In the genomic region with DNA sequence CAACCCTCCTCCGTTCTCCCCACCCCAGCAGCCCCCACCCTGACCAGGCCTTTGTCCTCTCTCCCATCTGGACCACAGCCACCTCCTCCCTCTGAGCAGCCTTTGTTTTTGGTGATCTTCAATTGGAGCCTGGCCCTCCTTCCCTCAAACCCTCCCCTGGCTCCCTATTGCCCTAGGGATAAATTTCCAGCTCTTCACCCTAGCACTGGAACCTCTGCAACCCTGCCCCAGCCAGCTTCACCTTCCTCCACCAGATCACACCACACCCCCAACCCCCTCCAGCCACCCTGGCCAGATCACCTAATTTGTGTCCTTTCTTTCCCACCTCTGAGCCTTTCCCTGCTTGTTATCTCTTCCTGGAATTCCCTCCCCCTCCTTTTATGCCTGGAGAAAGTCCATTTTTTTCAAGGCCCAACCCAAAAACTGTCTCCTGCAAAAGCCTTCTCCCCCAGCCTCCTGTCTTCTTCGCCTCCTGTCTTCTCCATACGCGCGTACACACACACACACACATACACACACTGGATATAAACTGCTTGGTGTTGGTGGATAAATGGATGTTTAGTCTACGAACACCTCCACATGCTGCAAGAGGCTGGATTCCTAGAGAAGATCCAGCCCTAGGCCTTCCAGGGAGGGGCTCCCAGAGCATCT, we compare ENCODE assay signal across 1 cellular context.
TF ChIP-seq lines count a peak whose summit lies in the region.

No MANE protein-coding gene starts in this region.

TF ChIP-seq in HepG2, 621 proteins besides CTCF, POLR2A, EP300 and RAD21 (continues in another document):
- TF ChIP-seq ZNF263 (CRISPR knock-in tag; IDR thresholded peaks at IDR 0.05) (no peak), ZNF792 (CRISPR knock-in tag; IDR thresholded peaks at IDR 0.05) (0 out of 2 replicates have a peak, but pooled peaks have one; percentile 18), ELF3 (CRISPR knock-in tag; IDR thresholded peaks at IDR 0.05) (no peak), CREB1 (IDR thresholded peaks at IDR 0.05) (no peak), CREB1 (CRISPR knock-in tag; IDR thresholded peaks at IDR 0.05) (0 out of 2 replicates have a peak, but pooled peaks have one; percentile 30), NONO (IDR thresholded peaks at IDR 0.05) (no peak), NONO (CRISPR knock-in tag; conservative IDR thresholded peaks at IDR 0.05) (0 out of 2 replicates have a peak, but pooled peaks have one; percentile 13), ZNF850 (CRISPR knock-in tag; conservative IDR thresholded peaks at IDR 0.05) (peak; percentile 96), TBL1XR1 (IDR thresholded peaks at IDR 0.05; ENCODE audit: borderline replicate concordance, low read length, partially characterized antibody) (no peak), BCL6 (CRISPR knock-in tag; IDR thresholded peaks at IDR 0.05) (peak; percentile 69), ARID2 (CRISPR knock-in tag; IDR thresholded peaks at IDR 0.05; ENCODE audit: borderline replicate concordance) (0 out of 2 replicates have a peak, but pooled peaks have one; percentile 54), ZFX (CRISPR knock-in tag; IDR thresholded peaks at IDR 0.05; ENCODE audit: low read depth) (0 out of 2 replicates have a peak, but pooled peaks have one; percentile 30), CCDC6 (CRISPR knock-in tag; IDR thresholded peaks at IDR 0.05) (peak; percentile 33; the same call in 1 of the 2 replicates), HDAC2 (CRISPR knock-in tag; IDR thresholded peaks at IDR 0.05) (peak; percentile 22; the same call in 1 of the 2 replicates), ZNF549 (CRISPR knock-in tag; IDR thresholded peaks at IDR 0.05) (no peak), NR2F6 (IDR thresholded peaks at IDR 0.05) (peak; percentile 35; the same call in 1 of the 2 replicates), NR2F6 (CRISPR knock-in tag; IDR thresholded peaks at IDR 0.05) (no peak), ISX (CRISPR knock-in tag; conservative IDR thresholded peaks at IDR 0.05) (no peak), FOXA1 (IDR thresholded peaks at IDR 0.05) (no peak), FOXA1 (CRISPR knock-in tag; IDR thresholded peaks at IDR 0.05) (no peak), HOXA7 (CRISPR knock-in tag; IDR thresholded peaks at IDR 0.05) (no peak), KDM6A (CRISPR knock-in tag; IDR thresholded peaks at IDR 0.05; ENCODE audit: low read depth) (0 out of 2 replicates have a peak, but pooled peaks have one; percentile 24), TEAD3 (CRISPR knock-in tag; optimal IDR thresholded peaks at IDR 0.05; ENCODE audit: borderline replicate concordance) (peak; percentile 7), ZNF614 (CRISPR knock-in tag; IDR thresholded peaks at IDR 0.05; ENCODE audit: borderline replicate concordance) (no peak)
- TF ChIP-seq, protein P1, sequence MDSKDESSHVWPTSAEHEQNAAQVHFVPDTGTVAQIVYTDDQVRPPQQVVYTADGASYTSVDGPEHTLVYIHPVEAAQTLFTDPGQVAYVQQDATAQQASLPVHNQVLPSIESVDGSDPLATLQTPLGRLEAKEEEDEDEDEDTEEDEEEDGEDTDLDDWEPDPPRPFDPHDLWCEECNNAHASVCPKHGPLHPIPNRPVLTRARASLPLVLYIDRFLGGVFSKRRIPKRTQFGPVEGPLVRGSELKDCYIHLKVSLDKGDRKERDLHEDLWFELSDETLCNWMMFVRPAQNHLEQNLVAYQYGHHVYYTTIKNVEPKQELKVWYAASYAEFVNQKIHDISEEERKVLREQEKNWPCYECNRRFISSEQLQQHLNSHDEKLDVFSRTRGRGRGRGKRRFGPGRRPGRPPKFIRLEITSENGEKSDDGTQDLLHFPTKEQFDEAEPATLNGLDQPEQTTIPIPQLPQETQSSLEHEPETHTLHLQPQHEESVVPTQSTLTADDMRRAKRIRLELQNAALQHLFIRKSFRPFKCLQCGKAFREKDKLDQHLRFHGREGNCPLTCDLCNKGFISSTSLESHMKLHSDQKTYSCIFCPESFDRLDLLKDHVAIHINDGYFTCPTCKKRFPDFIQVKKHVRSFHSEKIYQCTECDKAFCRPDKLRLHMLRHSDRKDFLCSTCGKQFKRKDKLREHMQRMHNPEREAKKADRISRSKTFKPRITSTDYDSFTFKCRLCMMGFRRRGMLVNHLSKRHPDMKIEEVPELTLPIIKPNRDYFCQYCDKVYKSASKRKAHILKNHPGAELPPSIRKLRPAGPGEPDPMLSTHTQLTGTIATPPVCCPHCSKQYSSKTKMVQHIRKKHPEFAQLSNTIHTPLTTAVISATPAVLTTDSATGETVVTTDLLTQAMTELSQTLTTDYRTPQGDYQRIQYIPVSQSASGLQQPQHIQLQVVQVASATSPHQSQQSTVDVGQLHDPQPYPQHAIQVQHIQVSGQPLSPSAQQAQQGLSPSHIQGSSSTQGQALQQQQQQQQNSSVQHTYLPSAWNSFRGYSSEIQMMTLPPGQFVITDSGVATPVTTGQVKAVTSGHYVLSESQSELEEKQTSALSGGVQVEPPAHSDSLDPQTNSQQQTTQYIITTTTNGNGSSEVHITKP (CRISPR knock-in tag; IDR thresholded peaks at IDR 0.05; ENCODE audit: low read depth), result no peak
- TF ChIP-seq, protein P2, sequence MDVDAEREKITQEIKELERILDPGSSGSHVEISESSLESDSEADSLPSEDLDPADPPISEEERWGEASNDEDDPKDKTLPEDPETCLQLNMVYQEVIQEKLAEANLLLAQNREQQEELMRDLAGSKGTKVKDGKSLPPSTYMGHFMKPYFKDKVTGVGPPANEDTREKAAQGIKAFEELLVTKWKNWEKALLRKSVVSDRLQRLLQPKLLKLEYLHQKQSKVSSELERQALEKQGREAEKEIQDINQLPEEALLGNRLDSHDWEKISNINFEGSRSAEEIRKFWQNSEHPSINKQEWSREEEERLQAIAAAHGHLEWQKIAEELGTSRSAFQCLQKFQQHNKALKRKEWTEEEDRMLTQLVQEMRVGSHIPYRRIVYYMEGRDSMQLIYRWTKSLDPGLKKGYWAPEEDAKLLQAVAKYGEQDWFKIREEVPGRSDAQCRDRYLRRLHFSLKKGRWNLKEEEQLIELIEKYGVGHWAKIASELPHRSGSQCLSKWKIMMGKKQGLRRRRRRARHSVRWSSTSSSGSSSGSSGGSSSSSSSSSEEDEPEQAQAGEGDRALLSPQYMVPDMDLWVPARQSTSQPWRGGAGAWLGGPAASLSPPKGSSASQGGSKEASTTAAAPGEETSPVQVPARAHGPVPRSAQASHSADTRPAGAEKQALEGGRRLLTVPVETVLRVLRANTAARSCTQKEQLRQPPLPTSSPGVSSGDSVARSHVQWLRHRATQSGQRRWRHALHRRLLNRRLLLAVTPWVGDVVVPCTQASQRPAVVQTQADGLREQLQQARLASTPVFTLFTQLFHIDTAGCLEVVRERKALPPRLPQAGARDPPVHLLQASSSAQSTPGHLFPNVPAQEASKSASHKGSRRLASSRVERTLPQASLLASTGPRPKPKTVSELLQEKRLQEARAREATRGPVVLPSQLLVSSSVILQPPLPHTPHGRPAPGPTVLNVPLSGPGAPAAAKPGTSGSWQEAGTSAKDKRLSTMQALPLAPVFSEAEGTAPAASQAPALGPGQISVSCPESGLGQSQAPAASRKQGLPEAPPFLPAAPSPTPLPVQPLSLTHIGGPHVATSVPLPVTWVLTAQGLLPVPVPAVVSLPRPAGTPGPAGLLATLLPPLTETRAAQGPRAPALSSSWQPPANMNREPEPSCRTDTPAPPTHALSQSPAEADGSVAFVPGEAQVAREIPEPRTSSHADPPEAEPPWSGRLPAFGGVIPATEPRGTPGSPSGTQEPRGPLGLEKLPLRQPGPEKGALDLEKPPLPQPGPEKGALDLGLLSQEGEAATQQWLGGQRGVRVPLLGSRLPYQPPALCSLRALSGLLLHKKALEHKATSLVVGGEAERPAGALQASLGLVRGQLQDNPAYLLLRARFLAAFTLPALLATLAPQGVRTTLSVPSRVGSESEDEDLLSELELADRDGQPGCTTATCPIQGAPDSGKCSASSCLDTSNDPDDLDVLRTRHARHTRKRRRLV (CRISPR knock-in tag; IDR thresholded peaks at IDR 0.05), result no peak
- TF ChIP-seq, protein P3, sequence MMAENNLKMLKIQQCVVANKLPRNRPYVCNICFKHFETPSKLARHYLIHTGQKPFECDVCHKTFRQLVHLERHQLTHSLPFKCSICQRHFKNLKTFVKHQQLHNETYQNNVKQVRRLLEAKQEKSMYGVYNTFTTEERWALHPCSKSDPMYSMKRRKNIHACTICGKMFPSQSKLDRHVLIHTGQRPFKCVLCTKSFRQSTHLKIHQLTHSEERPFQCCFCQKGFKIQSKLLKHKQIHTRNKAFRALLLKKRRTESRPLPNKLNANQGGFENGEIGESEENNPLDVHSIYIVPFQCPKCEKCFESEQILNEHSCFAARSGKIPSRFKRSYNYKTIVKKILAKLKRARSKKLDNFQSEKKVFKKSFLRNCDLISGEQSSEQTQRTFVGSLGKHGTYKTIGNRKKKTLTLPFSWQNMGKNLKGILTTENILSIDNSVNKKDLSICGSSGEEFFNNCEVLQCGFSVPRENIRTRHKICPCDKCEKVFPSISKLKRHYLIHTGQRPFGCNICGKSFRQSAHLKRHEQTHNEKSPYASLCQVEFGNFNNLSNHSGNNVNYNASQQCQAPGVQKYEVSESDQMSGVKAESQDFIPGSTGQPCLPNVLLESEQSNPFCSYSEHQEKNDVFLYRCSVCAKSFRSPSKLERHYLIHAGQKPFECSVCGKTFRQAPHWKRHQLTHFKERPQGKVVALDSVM (CRISPR knock-in tag; IDR thresholded peaks at IDR 0.05), result no peak
- TF ChIP-seq, protein P4, sequence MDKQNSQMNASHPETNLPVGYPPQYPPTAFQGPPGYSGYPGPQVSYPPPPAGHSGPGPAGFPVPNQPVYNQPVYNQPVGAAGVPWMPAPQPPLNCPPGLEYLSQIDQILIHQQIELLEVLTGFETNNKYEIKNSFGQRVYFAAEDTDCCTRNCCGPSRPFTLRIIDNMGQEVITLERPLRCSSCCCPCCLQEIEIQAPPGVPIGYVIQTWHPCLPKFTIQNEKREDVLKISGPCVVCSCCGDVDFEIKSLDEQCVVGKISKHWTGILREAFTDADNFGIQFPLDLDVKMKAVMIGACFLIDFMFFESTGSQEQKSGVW (CRISPR knock-in tag; IDR thresholded peaks at IDR 0.05; ENCODE audit: borderline replicate concordance), result no peak
- TF ChIP-seq, protein P5, sequence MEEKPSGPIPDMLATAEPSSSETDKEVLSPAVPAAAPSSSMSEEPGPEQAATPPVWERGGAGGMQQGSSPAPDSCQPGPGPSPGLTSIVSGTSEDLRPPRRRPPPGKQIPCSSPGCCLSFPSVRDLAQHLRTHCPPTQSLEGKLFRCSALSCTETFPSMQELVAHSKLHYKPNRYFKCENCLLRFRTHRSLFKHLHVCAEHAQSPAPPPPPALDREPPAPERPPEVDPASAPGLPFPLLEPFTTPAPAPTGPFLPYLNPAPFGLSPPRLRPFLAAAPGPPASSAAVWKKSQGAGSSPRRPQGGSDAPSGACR (CRISPR knock-in tag; IDR thresholded peaks at IDR 0.05), result no peak
- TF ChIP-seq, protein P6, sequence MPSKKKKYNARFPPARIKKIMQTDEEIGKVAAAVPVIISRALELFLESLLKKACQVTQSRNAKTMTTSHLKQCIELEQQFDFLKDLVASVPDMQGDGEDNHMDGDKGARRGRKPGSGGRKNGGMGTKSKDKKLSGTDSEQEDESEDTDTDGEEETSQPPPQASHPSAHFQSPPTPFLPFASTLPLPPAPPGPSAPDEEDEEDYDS (CRISPR knock-in tag; IDR thresholded peaks at IDR 0.05), result 0 out of 2 replicates have a peak, but pooled peaks have one; percentile 12
- TF ChIP-seq, protein P7, sequence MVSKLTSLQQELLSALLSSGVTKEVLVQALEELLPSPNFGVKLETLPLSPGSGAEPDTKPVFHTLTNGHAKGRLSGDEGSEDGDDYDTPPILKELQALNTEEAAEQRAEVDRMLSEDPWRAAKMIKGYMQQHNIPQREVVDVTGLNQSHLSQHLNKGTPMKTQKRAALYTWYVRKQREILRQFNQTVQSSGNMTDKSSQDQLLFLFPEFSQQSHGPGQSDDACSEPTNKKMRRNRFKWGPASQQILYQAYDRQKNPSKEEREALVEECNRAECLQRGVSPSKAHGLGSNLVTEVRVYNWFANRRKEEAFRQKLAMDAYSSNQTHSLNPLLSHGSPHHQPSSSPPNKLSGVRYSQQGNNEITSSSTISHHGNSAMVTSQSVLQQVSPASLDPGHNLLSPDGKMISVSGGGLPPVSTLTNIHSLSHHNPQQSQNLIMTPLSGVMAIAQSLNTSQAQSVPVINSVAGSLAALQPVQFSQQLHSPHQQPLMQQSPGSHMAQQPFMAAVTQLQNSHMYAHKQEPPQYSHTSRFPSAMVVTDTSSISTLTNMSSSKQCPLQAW (CRISPR knock-in tag; IDR thresholded peaks at IDR 0.05), result 0 out of 2 replicates have a peak, but pooled peaks have one; percentile 43
- TF ChIP-seq, protein P8, sequence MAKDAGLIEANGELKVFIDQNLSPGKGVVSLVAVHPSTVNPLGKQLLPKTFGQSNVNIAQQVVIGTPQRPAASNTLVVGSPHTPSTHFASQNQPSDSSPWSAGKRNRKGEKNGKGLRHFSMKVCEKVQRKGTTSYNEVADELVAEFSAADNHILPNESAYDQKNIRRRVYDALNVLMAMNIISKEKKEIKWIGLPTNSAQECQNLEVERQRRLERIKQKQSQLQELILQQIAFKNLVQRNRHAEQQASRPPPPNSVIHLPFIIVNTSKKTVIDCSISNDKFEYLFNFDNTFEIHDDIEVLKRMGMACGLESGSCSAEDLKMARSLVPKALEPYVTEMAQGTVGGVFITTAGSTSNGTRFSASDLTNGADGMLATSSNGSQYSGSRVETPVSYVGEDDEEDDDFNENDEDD (CRISPR knock-in tag; IDR thresholded peaks at IDR 0.05; ENCODE audit: borderline replicate concordance), result peak; percentile 27; the same call in 1 of the 2 replicates
- TF ChIP-seq, protein P9, sequence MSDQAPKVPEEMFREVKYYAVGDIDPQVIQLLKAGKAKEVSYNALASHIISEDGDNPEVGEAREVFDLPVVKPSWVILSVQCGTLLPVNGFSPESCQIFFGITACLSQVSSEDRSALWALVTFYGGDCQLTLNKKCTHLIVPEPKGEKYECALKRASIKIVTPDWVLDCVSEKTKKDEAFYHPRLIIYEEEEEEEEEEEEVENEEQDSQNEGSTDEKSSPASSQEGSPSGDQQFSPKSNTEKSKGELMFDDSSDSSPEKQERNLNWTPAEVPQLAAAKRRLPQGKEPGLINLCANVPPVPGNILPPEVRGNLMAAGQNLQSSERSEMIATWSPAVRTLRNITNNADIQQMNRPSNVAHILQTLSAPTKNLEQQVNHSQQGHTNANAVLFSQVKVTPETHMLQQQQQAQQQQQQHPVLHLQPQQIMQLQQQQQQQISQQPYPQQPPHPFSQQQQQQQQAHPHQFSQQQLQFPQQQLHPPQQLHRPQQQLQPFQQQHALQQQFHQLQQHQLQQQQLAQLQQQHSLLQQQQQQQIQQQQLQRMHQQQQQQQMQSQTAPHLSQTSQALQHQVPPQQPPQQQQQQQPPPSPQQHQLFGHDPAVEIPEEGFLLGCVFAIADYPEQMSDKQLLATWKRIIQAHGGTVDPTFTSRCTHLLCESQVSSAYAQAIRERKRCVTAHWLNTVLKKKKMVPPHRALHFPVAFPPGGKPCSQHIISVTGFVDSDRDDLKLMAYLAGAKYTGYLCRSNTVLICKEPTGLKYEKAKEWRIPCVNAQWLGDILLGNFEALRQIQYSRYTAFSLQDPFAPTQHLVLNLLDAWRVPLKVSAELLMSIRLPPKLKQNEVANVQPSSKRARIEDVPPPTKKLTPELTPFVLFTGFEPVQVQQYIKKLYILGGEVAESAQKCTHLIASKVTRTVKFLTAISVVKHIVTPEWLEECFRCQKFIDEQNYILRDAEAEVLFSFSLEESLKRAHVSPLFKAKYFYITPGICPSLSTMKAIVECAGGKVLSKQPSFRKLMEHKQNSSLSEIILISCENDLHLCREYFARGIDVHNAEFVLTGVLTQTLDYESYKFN (CRISPR knock-in tag; conservative IDR thresholded peaks at IDR 0.05), result 0 out of 2 replicates have a peak, but pooled peaks have one; percentile 31
